Comparison of ENCODE assay signal across 6 cellular contexts in the genomic region with DNA sequence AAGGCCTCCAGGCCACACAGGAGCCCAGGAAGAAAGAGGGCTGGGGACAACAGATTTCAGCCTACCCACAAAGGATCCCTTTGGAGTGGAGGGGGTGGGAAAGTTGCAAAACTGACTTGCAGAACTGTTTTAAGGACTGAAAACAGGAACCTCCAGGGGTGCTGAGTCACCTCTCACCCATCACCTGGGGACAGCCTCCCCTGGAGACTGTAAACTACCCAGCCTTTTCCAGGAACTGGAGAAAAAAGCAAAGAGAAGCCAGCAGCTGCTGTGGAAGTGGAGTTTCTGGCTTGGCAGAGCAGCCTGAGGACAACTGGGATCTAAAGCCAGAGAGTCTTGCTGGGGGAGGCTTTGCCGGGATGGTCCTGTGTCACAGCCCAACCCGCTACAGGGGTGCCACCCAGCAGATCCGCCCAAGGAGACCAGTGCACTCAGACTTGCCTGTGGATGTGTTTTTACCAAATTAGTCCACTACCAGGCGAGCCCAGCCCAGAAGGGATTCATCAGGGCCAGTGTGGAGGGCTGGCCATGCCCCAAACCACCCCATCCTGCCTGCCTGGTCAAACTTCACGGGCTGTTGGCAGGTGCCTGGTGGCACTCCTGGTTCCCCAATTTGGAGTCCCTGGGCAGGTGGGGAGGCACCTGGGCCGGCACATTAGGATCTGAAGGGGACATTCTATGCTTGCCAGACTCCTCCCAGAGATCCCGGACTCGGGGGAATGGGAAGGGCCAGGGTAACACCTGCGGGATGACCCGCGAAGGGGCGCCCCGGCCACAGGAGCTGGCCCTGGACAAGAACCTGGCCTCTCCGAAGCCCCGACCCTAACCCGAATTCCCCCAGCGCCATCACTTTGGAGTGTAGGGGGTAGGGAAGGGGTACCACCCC.
DNase-seq lines count a peak whose midpoint lies in the region; ATAC-seq, FAIRE-seq and TF ChIP-seq lines count a peak whose summit lies in the region.

No MANE protein-coding gene starts in this region.

- H3K9ac ChIP-seq in iPS-15b (ENCODE audit: low read depth, low read length) = peak overlapping the region; percentile 60

- TF ChIP-seq CTCF in D721Med (IDR thresholded peaks at IDR 0.05; ENCODE audit: insufficient read depth, missing control alignments) = no peak

- H3K27me3 ChIP-seq in iPS-15b (ENCODE audit: control insufficient read depth, insufficient read depth, low read length) = peaks cover 3% of the 10 kb centered on the region

- DNase-seq in COLO668 (lab: John Stamatoyannopoulos, UW; ENCODE audit: unreplicated experiment) = peak; percentile 48
- no peak for DNase-seq in D721Med (ENCODE audit: insufficient read length, low spot score)
- no peak for DNase-seq in AG08395 (ENCODE audit: low spot score)

- FAIRE-seq in D721Med (lab: Jason Lieb, UNC) = no peak

- H3K4me1 ChIP-seq in iPS-15b (ENCODE audit: control insufficient read depth, insufficient read depth, low read length) = peaks cover 6% of the 10 kb centered on the region

- no peaks in the 10 kb centered on the region for H3K9me3 ChIP-seq in iPS-15b (ENCODE audit: control insufficient read depth, insufficient read depth, low read length)

- H3K4me3 ChIP-seq in iPS-15b (ENCODE audit: low read depth, low read length) = peak overlapping the region; percentile 81

- H3K36me3 ChIP-seq in iPS-15b (ENCODE audit: control insufficient read depth, insufficient read depth, low read length) = peaks cover 19% of the 10 kb centered on the region

- ATAC-seq in SK-N-SH treated with all-trans-retinoic acid at 6 μM for 48 hours = peak; percentile 13
- ATAC-seq in GM21529 (IDR thresholded peaks at IDR 0.05; ENCODE audit: unreplicated experiment) = no peak

TF ChIP-seq in SK-N-SH treated with all-trans-retinoic acid at 6 μM for 48 hours, 23 proteins besides CTCF, POLR2A, EP300 and RAD21:
- TF ChIP-seq, protein P1, sequence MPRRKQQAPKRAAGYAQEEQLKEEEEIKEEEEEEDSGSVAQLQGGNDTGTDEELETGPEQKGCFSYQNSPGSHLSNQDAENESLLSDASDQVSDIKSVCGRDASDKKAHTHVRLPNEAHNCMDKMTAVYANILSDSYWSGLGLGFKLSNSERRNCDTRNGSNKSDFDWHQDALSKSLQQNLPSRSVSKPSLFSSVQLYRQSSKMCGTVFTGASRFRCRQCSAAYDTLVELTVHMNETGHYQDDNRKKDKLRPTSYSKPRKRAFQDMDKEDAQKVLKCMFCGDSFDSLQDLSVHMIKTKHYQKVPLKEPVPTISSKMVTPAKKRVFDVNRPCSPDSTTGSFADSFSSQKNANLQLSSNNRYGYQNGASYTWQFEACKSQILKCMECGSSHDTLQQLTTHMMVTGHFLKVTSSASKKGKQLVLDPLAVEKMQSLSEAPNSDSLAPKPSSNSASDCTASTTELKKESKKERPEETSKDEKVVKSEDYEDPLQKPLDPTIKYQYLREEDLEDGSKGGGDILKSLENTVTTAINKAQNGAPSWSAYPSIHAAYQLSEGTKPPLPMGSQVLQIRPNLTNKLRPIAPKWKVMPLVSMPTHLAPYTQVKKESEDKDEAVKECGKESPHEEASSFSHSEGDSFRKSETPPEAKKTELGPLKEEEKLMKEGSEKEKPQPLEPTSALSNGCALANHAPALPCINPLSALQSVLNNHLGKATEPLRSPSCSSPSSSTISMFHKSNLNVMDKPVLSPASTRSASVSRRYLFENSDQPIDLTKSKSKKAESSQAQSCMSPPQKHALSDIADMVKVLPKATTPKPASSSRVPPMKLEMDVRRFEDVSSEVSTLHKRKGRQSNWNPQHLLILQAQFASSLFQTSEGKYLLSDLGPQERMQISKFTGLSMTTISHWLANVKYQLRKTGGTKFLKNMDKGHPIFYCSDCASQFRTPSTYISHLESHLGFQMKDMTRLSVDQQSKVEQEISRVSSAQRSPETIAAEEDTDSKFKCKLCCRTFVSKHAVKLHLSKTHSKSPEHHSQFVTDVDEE (CRISPR knock-in tag; IDR thresholded peaks at IDR 0.05) = no peak
- no peak for TF ChIP-seq ZFP30 (CRISPR knock-in tag; IDR thresholded peaks at IDR 0.05)
- TF ChIP-seq, protein P2, sequence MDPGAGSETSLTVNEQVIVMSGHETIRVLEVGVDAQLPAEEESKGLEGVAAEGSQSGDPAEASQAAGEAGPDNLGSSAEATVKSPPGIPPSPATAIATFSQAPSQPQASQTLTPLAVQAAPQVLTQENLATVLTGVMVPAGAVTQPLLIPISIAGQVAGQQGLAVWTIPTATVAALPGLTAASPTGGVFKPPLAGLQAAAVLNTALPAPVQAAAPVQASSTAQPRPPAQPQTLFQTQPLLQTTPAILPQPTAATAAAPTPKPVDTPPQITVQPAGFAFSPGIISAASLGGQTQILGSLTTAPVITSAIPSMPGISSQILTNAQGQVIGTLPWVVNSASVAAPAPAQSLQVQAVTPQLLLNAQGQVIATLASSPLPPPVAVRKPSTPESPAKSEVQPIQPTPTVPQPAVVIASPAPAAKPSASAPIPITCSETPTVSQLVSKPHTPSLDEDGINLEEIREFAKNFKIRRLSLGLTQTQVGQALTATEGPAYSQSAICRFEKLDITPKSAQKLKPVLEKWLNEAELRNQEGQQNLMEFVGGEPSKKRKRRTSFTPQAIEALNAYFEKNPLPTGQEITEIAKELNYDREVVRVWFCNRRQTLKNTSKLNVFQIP (CRISPR knock-in tag; IDR thresholded peaks at IDR 0.05; ENCODE audit: borderline replicate concordance, low read depth) = no peak
- no peak for TF ChIP-seq GLIS3 (CRISPR knock-in tag; IDR thresholded peaks at IDR 0.05)
- no peak for TF ChIP-seq SNAI2 (CRISPR knock-in tag; IDR thresholded peaks at IDR 0.05)
- TF ChIP-seq, protein P3, sequence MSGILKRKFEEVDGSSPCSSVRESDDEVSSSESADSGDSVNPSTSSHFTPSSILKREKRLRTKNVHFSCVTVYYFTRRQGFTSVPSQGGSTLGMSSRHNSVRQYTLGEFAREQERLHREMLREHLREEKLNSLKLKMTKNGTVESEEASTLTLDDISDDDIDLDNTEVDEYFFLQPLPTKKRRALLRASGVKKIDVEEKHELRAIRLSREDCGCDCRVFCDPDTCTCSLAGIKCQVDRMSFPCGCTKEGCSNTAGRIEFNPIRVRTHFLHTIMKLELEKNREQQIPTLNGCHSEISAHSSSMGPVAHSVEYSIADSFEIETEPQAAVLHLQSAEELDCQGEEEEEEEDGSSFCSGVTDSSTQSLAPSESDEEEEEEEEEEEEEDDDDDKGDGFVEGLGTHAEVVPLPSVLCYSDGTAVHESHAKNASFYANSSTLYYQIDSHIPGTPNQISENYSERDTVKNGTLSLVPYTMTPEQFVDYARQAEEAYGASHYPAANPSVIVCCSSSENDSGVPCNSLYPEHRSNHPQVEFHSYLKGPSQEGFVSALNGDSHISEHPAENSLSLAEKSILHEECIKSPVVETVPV (CRISPR knock-in tag; IDR thresholded peaks at IDR 0.05) = no peak
- no peak for TF ChIP-seq ZNF70 (CRISPR knock-in tag; IDR thresholded peaks at IDR 0.05)
- no peak for TF ChIP-seq ZFP3 (CRISPR knock-in tag; IDR thresholded peaks at IDR 0.05)
- TF ChIP-seq ESRRG (CRISPR knock-in tag; IDR thresholded peaks at IDR 0.05) = no peak
- TF ChIP-seq CSDC2 (CRISPR knock-in tag; IDR thresholded peaks at IDR 0.05) = no peak
- no peak for TF ChIP-seq ZNF8 (CRISPR knock-in tag; IDR thresholded peaks at IDR 0.05)
- TF ChIP-seq BACH2 (CRISPR knock-in tag; IDR thresholded peaks at IDR 0.05; ENCODE audit: borderline replicate concordance) = no peak
- TF ChIP-seq PPARA (CRISPR knock-in tag; IDR thresholded peaks at IDR 0.05; ENCODE audit: borderline replicate concordance) = no peak
- no peak for TF ChIP-seq RARB (CRISPR knock-in tag; IDR thresholded peaks at IDR 0.05)
- TF ChIP-seq, protein P4, sequence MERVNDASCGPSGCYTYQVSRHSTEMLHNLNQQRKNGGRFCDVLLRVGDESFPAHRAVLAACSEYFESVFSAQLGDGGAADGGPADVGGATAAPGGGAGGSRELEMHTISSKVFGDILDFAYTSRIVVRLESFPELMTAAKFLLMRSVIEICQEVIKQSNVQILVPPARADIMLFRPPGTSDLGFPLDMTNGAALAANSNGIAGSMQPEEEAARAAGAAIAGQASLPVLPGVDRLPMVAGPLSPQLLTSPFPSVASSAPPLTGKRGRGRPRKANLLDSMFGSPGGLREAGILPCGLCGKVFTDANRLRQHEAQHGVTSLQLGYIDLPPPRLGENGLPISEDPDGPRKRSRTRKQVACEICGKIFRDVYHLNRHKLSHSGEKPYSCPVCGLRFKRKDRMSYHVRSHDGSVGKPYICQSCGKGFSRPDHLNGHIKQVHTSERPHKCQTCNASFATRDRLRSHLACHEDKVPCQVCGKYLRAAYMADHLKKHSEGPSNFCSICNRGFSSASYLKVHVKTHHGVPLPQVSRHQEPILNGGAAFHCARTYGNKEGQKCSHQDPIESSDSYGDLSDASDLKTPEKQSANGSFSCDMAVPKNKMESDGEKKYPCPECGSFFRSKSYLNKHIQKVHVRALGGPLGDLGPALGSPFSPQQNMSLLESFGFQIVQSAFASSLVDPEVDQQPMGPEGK (CRISPR knock-in tag; IDR thresholded peaks at IDR 0.05; ENCODE audit: borderline replicate concordance) = no peak
- TF ChIP-seq ZNF565 (CRISPR knock-in tag; conservative IDR thresholded peaks at IDR 0.05; ENCODE audit: low read depth) = no peak
- TF ChIP-seq TCF4 (CRISPR knock-in tag; IDR thresholded peaks at IDR 0.05; ENCODE audit: borderline replicate concordance) = no peak
- no peak for TF ChIP-seq ZC3H10 (CRISPR knock-in tag; IDR thresholded peaks at IDR 0.05)
- TF ChIP-seq ISL1 (CRISPR knock-in tag; IDR thresholded peaks at IDR 0.05) = no peak
- TF ChIP-seq ARNTL (CRISPR knock-in tag; IDR thresholded peaks at IDR 0.05; ENCODE audit: borderline replicate concordance, low read depth) = no peak
